8 cellular contexts compared by ENCODE assay signal in genomic region chr2:127885341-127885740, GRCh38. TPM values are rescaled to one million over a fixed set of nuclear protein-coding genes. Genes with fewer than 3 reads are reported as not detected.
DNase-seq lines count a peak whose midpoint lies in the region; ATAC-seq and TF ChIP-seq lines count a peak whose summit lies in the region.
"Not testable (repeated sequence)": the region's sequence is repeated elsewhere in the genome, so short reads cannot be mapped to it uniquely, and the experiment has no call there.

No MANE protein-coding gene starts in this region.

- not testable (repeated sequence) for TF ChIP-seq CTCF in fibroblast of villous mesenchyme (IDR thresholded peaks at IDR 0.05; ENCODE audit: insufficient read depth, low read depth, low read length)

- H3K9me3 ChIP-seq in HUES6 (ENCODE audit: control insufficient read depth, insufficient read depth, low read depth, low read length); T-helper 17 cell (ENCODE audit: control insufficient read depth, low read length, poor library complexity, severe bottlenecking): not testable (repeated sequence)

- H3K4me3 Mint-ChIP-seq in T-helper 17 cell: peak overlapping the region; percentile 98
- peak overlapping the region; percentile 92 for H3K4me3 Mint-ChIP-seq in activated naive CD4-positive, alpha-beta T cell treated with anti-CD3 and anti-CD28 coated beads, Interleukin-2, amount 10 ng/mL, durations not matched to agents 7 days and 5 days
- peak overlapping the region; percentile 100 for H3K4me3 Mint-ChIP-seq in natural killer cell treated with Interleukin-12 subunit alpha and Interleukin-12 subunit beta and Interleukin-15 and Interleukin-18, amount 100 ng/mL, for 72 hours
- peak overlapping the region; percentile 91 for H3K4me3 Mint-ChIP-seq in stimulated activated memory B cell treated with anti-CD40 and anti-IgM and Interleukin-4, amounts not matched to agents 10 μg/mL and 1 μg/mL and 100 μg/mL, for 72 hours

- not testable (repeated sequence) for H3K27me3 Mint-ChIP-seq in T-helper 17 cell; activated naive CD4-positive, alpha-beta T cell treated with anti-CD3 and anti-CD28 coated beads, Interleukin-2, amount 10 ng/mL, durations not matched to agents 7 days and 5 days; natural killer cell treated with Interleukin-12 subunit alpha and Interleukin-12 subunit beta and Interleukin-15 and Interleukin-18, amount 100 ng/mL, for 72 hours; stimulated activated memory B cell treated with anti-CD40 and anti-IgM and Interleukin-4, amounts not matched to agents 10 μg/mL and 1 μg/mL and 100 μg/mL, for 72 hours

- H3K9ac ChIP-seq in HUES6 (ENCODE audit: low read length): peak overlapping the region; percentile 83

- peak overlapping the region; percentile 87 for H3K27ac Mint-ChIP-seq in T-helper 17 cell
- peak overlapping the region; percentile 79 for H3K27ac Mint-ChIP-seq in activated naive CD4-positive, alpha-beta T cell treated with anti-CD3 and anti-CD28 coated beads, Interleukin-2, amount 10 ng/mL, durations not matched to agents 7 days and 5 days
- H3K27ac Mint-ChIP-seq in natural killer cell treated with Interleukin-12 subunit alpha and Interleukin-12 subunit beta and Interleukin-15 and Interleukin-18, amount 100 ng/mL, for 72 hours: peak overlapping the region; percentile 88 to 93
- H3K27ac Mint-ChIP-seq in stimulated activated memory B cell treated with anti-CD40 and anti-IgM and Interleukin-4, amounts not matched to agents 10 μg/mL and 1 μg/mL and 100 μg/mL, for 72 hours: peak overlapping the region; percentile 90

- H3K27ac ChIP-seq in HUES6 (ENCODE audit: low read depth, low read length): not testable (repeated sequence)

- CTCF ChIA-PET in activated naive CD4-positive, alpha-beta T cell treated with anti-CD3 and anti-CD28 coated beads, Interleukin-2, amount 10 ng/mL, durations not matched to agents 7 days and 5 days (lab: Charles Lee): interaction anchor here (1.2 kb wide), 1 partner anchor 28 kb away, joined by 3 read pairs; no protein-coding TSS in a partner anchor

- DNase-seq in EL (peak; percentile 21), T-helper 17 cell (peak; percentile 9 to 29 (median 22)), fibroblast of villous mesenchyme (ENCODE audit: low read depth) (peak; percentile 36)
- DNase-seq in H7; natural killer cell treated with Interleukin-12 subunit alpha and Interleukin-12 subunit beta and Interleukin-15 and Interleukin-18, amount 100 ng/mL, for 72 hours (ENCODE audit: low spot score): not testable (repeated sequence)
- DNase-seq in activated naive CD4-positive, alpha-beta T cell treated with anti-CD3 and anti-CD28 coated beads, Interleukin-2, amount 10 ng/mL, durations not matched to agents 7 days and 5 days: peak; percentile 52

- H3K9me3 Mint-ChIP-seq in activated naive CD4-positive, alpha-beta T cell treated with anti-CD3 and anti-CD28 coated beads, Interleukin-2, amount 10 ng/mL, durations not matched to agents 7 days and 5 days; natural killer cell treated with Interleukin-12 subunit alpha and Interleukin-12 subunit beta and Interleukin-15 and Interleukin-18, amount 100 ng/mL, for 72 hours; stimulated activated memory B cell treated with anti-CD40 and anti-IgM and Interleukin-4, amounts not matched to agents 10 μg/mL and 1 μg/mL and 100 μg/mL, for 72 hours: not testable (repeated sequence)

- H3K27me3 ChIP-seq in H7 (ENCODE audit: control insufficient read depth, insufficient read depth, low read length); HUES6 (ENCODE audit: control insufficient read depth, insufficient read depth, low read length): not testable (repeated sequence)

- H3K4me3 ChIP-seq in H7 (ENCODE audit: insufficient read depth, low read depth, low read length) (peak overlapping the region; percentile 45), HUES6 (ENCODE audit: low read depth, low read length) (peak overlapping the region; percentile 72), fibroblast of villous mesenchyme (ENCODE audit: low read depth, low read length) (peak overlapping the region; percentile 63)

- not testable (repeated sequence) for H3K36me3 Mint-ChIP-seq in T-helper 17 cell (ENCODE audit: low read depth)
- peaks cover 29% of the 10 kb centered on the region for H3K36me3 Mint-ChIP-seq in activated naive CD4-positive, alpha-beta T cell treated with anti-CD3 and anti-CD28 coated beads, Interleukin-2, amount 10 ng/mL, durations not matched to agents 7 days and 5 days
- H3K36me3 Mint-ChIP-seq in natural killer cell treated with Interleukin-12 subunit alpha and Interleukin-12 subunit beta and Interleukin-15 and Interleukin-18, amount 100 ng/mL, for 72 hours: peaks cover 25% of the 10 kb centered on the region
- H3K36me3 Mint-ChIP-seq in stimulated activated memory B cell treated with anti-CD40 and anti-IgM and Interleukin-4, amounts not matched to agents 10 μg/mL and 1 μg/mL and 100 μg/mL, for 72 hours: peaks cover 11% of the 10 kb centered on the region

- not testable (repeated sequence) for H3K36me3 ChIP-seq in H7 (replicated peaks; ENCODE audit: control insufficient read depth, insufficient read depth, low read length)
- H3K36me3 ChIP-seq in HUES6 (ENCODE audit: control insufficient read depth, insufficient read depth, low read length): peaks cover 35% of the 10 kb centered on the region

- peak; percentile 1 for ATAC-seq in T-helper 17 cell
- peak; percentile 12 to 32 for ATAC-seq in natural killer cell treated with Interleukin-12 subunit alpha and Interleukin-12 subunit beta and Interleukin-15 and Interleukin-18, amount 100 ng/mL, for 72 hours
- ATAC-seq in stimulated activated memory B cell treated with anti-CD40 and anti-IgM and Interleukin-4, amounts not matched to agents 10 μg/mL and 1 μg/mL and 100 μg/mL, for 72 hours: peak; percentile 52

- H3K4me1 ChIP-seq in HUES6 (ENCODE audit: control insufficient read depth, insufficient read depth, low read length): peaks cover 16% of the 10 kb centered on the region

- peaks cover 35% of the 10 kb centered on the region for H3K4me1 Mint-ChIP-seq in T-helper 17 cell
- peaks cover 46% of the 10 kb centered on the region for H3K4me1 Mint-ChIP-seq in activated naive CD4-positive, alpha-beta T cell treated with anti-CD3 and anti-CD28 coated beads, Interleukin-2, amount 10 ng/mL, durations not matched to agents 7 days and 5 days
- H3K4me1 Mint-ChIP-seq in natural killer cell treated with Interleukin-12 subunit alpha and Interleukin-12 subunit beta and Interleukin-15 and Interleukin-18, amount 100 ng/mL, for 72 hours (ENCODE audit: low read depth in 2 of 2): peaks cover 29 to 30% of the 10 kb centered on the region in 2 donors
- H3K4me1 Mint-ChIP-seq in stimulated activated memory B cell treated with anti-CD40 and anti-IgM and Interleukin-4, amounts not matched to agents 10 μg/mL and 1 μg/mL and 100 μg/mL, for 72 hours: peaks cover 39% of the 10 kb centered on the region

RNA-seq across cellular contexts. Expression of gene AMMECR1L, which starts 0.4 kb away (rescaled TPM):
- 11.2 and 12.1 TPM in 2 replicates for total RNA-seq in H7 (2014; rRNA removed; shearing (Covaris generic))
- total RNA-seq in T-helper 17 cell (10 to 100 TPM; 15.6 to 17.0 TPM), fibroblast of villous mesenchyme (14.2 and 22.0 TPM in 2 replicates)
- 10 to 100 TPM; 20.6 to 24.9 TPM for total RNA-seq in natural killer cell treated with Interleukin-12 subunit alpha and Interleukin-12 subunit beta and Interleukin-15 and Interleukin-18, amount 100 ng/mL, for 72 hours

RNA-seq across cellular contexts. Expression of gene POLR2D, which starts 27.4 kb away (rescaled TPM):
- total RNA-seq in H7 (2014; rRNA removed; shearing (Covaris generic)): 24.8 and 32.7 TPM in 2 replicates
- total RNA-seq in T-helper 17 cell (10 to 100 TPM; 19.6 to 29.7 TPM), fibroblast of villous mesenchyme (15.5 and 25.9 TPM in 2 replicates)
- total RNA-seq in natural killer cell treated with Interleukin-12 subunit alpha and Interleukin-12 subunit beta and Interleukin-15 and Interleukin-18, amount 100 ng/mL, for 72 hours: 10 to 100 TPM; 54.7 to 71.9 TPM

Comparison
In these comparisons a context has a peak if more than half of its experiments do, and no peak if none do; other contexts are left out.
1. ATAC-seq: peak in every context shown above with its lines; median percentile 52 in stimulated activated memory B cell treated with anti-CD40 and anti-IgM and Interleukin-4, amounts not matched to agents 10 μg/mL and 1 μg/mL and 100 μg/mL, for 72 hours; 22 in natural killer cell treated with Interleukin-12 subunit alpha and Interleukin-12 subunit beta and Interleukin-15 and Interleukin-18, amount 100 ng/mL, for 72 hours; 1 in T-helper 17 cell.